ENCODE assay signal across 17 cellular contexts in the genomic region with DNA sequence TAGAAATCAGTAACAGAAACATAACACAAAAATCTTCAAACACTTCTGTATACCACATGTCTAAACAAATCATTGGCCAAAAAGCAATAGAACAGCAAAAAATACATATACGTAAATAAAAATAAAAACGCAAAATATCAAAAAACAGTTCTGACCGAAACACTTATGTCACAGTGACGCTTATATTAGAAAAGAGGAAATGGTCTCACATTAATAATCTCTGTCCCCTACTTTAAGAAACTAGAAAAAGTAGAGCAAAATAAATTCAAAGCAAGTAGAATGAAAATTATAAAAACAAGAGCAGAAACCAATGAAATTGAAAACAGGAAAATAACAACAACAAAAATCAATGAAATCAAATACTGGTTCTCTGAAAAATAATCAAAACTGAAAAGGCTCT. TPM values are rescaled to one million over a fixed set of nuclear protein-coding genes. Genes with fewer than 3 reads are reported as not detected.
DNase-seq lines count a peak whose midpoint lies in the region; ATAC-seq, FAIRE-seq and TF ChIP-seq lines count a peak whose summit lies in the region.
"Had no signal": no experiment of that assay in that cellular context is flagged by ENCODE, and none has a peak within 500 bp of the region (broad histone marks: within the 10 kb centered on the region; RNA-seq: fewer than 3 reads in every experiment).

No MANE protein-coding gene starts in this region.

- no peak overlapping the region for H3K23ac ChIP-seq in trophoblast cell (ENCODE audit: low read length)

- H3K4me3 Mint-ChIP-seq in endodermal cell = no peak overlapping the region
- peak overlapping the region; percentile 58 for H3K4me3 Mint-ChIP-seq in stimulated activated memory B cell treated with anti-CD40 and anti-IgM and Interleukin-4, amounts not matched to agents 10 μg/mL and 1 μg/mL and 100 μg/mL, for 72 hours
- H3K4me3 Mint-ChIP-seq: GM23338 had no signal

- FAIRE-seq in GM12891 (lab: Jason Lieb, UNC) = no peak
- FAIRE-seq: GM12892 had no signal

- 95 to 100% methylated on average over 1 to 3 of the region's 4 CpGs for whole genome bisulfite sequencing in endodermal cell (ENCODE audit: insufficient coverage in 1 of 2, insufficient read length in 1 of 2), 2 experiments
- WGBS in trophoblast cell (ENCODE audit: extremely low coverage, insufficient coverage, insufficient read length) = 100% methylated on average over 2 of the region's 4 CpGs

- TF ChIP-seq POLR2A in GM12891 (IDR thresholded peaks at IDR 0.05; ENCODE audit: low read depth, low read length) = no peak

- peaks cover 7% of the 10 kb centered on the region for H3K36me3 Mint-ChIP-seq in endodermal cell (ENCODE audit: low read depth)
- peaks cover 18% of the 10 kb centered on the region for H3K36me3 Mint-ChIP-seq in stimulated activated memory B cell treated with anti-CD40 and anti-IgM and Interleukin-4, amounts not matched to agents 10 μg/mL and 1 μg/mL and 100 μg/mL, for 72 hours

- no peak overlapping the region for H2BK120ac ChIP-seq in trophoblast cell (ENCODE audit: insufficient read depth, low read length, poor library complexity)

- H3K27ac Mint-ChIP-seq in endodermal cell = peak overlapping the region; percentile 38
- peak overlapping the region; percentile 75 for H3K27ac Mint-ChIP-seq in stimulated activated memory B cell treated with anti-CD40 and anti-IgM and Interleukin-4, amounts not matched to agents 10 μg/mL and 1 μg/mL and 100 μg/mL, for 72 hours
- H3K27ac Mint-ChIP-seq: GM23338 had no signal

- H3K4me2 ChIP-seq in OCI-LY3 (ENCODE audit: low read length) (peak overlapping the region; percentile 69), trophoblast cell (ENCODE audit: low read length) (no peak overlapping the region)
- H3K4me2 ChIP-seq: GM23338 had no signal

- H3K18ac ChIP-seq in trophoblast cell (ENCODE audit: low read length) = no peak overlapping the region

- H2AFZ ChIP-seq in OCI-LY3 (ENCODE audit: low read depth, low read length) (no peak overlapping the region), trophoblast cell (ENCODE audit: insufficient read depth, low read length, poor library complexity) (no peak overlapping the region)
- H2AFZ ChIP-seq: GM23338 had no signal

- no peak overlapping the region for H4K91ac ChIP-seq in trophoblast cell (ENCODE audit: low read depth, low read length)

- peaks cover 13% of the 10 kb centered on the region for H3K4me1 Mint-ChIP-seq in endodermal cell
- H3K4me1 Mint-ChIP-seq in stimulated activated memory B cell treated with anti-CD40 and anti-IgM and Interleukin-4, amounts not matched to agents 10 μg/mL and 1 μg/mL and 100 μg/mL, for 72 hours = peaks cover 86% of the 10 kb centered on the region

- no peak overlapping the region for H3K14ac ChIP-seq in trophoblast cell (ENCODE audit: low read length)

- H3K79me1 ChIP-seq in trophoblast cell (ENCODE audit: low read length) = no peaks in the 10 kb centered on the region

- intact Hi-C loops in dorsolateral prefrontal cortex (cut with DNase I) = no loop called here

- no peak overlapping the region for H3K4ac ChIP-seq in trophoblast cell (ENCODE audit: low read depth, low read length)

- peaks cover 88% of the 10 kb centered on the region for H4K20me1 ChIP-seq in OCI-LY3 (ENCODE audit: insufficient read depth, low read length)

- H3K27me3 ChIP-seq in OCI-LY3 (ENCODE audit: low read depth, low read length) (no peaks in the 10 kb centered on the region), endodermal cell (ENCODE audit: control insufficient read depth, insufficient read depth, low read length, poor library complexity, severe bottlenecking) (no peaks in the 10 kb centered on the region), trophoblast cell (ENCODE audit: insufficient read depth, low read length) (no peaks in the 10 kb centered on the region), dorsolateral prefrontal cortex (no peaks in the 10 kb centered on the region)

- no peak overlapping the region for H2BK12ac ChIP-seq in trophoblast cell (ENCODE audit: low read length)

- H4K12ac ChIP-seq in trophoblast cell (ENCODE audit: low read depth, low read length) = no peak overlapping the region

- H3K79me2 ChIP-seq in OCI-LY3 (ENCODE audit: low read length) = peaks cover 100% of the 10 kb centered on the region
- H3K79me2 ChIP-seq in trophoblast cell (ENCODE audit: control insufficient read depth, insufficient read depth, low read length, poor library complexity) = peaks cover 4% of the 10 kb centered on the region

- H3K9me3 Mint-ChIP-seq in endodermal cell = peaks cover 3% of the 10 kb centered on the region
- H3K9me3 Mint-ChIP-seq in stimulated activated memory B cell treated with anti-CD40 and anti-IgM and Interleukin-4, amounts not matched to agents 10 μg/mL and 1 μg/mL and 100 μg/mL, for 72 hours = no peaks in the 10 kb centered on the region
- H3K9me3 Mint-ChIP-seq: CD8-positive, alpha-beta memory T cell; GM23338 had no signal

- H2BK5ac ChIP-seq in trophoblast cell (ENCODE audit: low read depth, low read length, poor library complexity) = no peak overlapping the region

- no peak overlapping the region for H4K8ac ChIP-seq in trophoblast cell (ENCODE audit: low read depth, low read length)

- no peaks in the 10 kb centered on the region for H3K27me3 Mint-ChIP-seq in endodermal cell (ENCODE audit: insufficient read depth)
- no peaks in the 10 kb centered on the region for H3K27me3 Mint-ChIP-seq in stimulated activated memory B cell treated with anti-CD40 and anti-IgM and Interleukin-4, amounts not matched to agents 10 μg/mL and 1 μg/mL and 100 μg/mL, for 72 hours
- H3K27me3 Mint-ChIP-seq: CD8-positive, alpha-beta memory T cell had no signal

- H3K36me3 ChIP-seq in OCI-LY3 (replicated peaks; ENCODE audit: low read depth, low read length) (peaks cover 5% of the 10 kb centered on the region), endodermal cell (ENCODE audit: control insufficient read depth, insufficient read depth, low read length) (no peaks in the 10 kb centered on the region), trophoblast cell (ENCODE audit: control insufficient read depth in 1 of 2, insufficient read depth in 2 of 2, low read length in 2 of 2) (no peaks in the 10 kb centered on the region)

- peak overlapping the region; percentile 57 for H3K4me3 ChIP-seq in OCI-LY3 (ENCODE audit: low read length)
- H3K4me3 ChIP-seq in endodermal cell (ENCODE audit: low read length) = no peak overlapping the region
- H3K4me3 ChIP-seq in trophoblast cell (ENCODE audit: low read depth, low read length) = no peak overlapping the region
- H3K4me3 ChIP-seq in dorsolateral prefrontal cortex = no peak overlapping the region
- H3K4me3 ChIP-seq: GM23338 had no signal

- H3K9me3 ChIP-seq in OCI-LY3 (ENCODE audit: insufficient read depth, low read length) (no peaks in the 10 kb centered on the region), endodermal cell (ENCODE audit: control insufficient read depth, low read length) (no peaks in the 10 kb centered on the region), trophoblast cell (ENCODE audit: insufficient read depth, low read depth, low read length) (no peaks in the 10 kb centered on the region)

- H3K4me1 ChIP-seq in OCI-LY3 (ENCODE audit: low read length) (peaks cover 66% of the 10 kb centered on the region), endodermal cell (ENCODE audit: control insufficient read depth, insufficient read depth, low read length) (peaks cover 3% of the 10 kb centered on the region), trophoblast cell (ENCODE audit: control insufficient read depth in 1 of 2, insufficient read depth in 2 of 2, low read length in 2 of 2) (peaks cover 7 to 9% of the 10 kb centered on the region in 2 experiments)

- TF ChIP-seq CTCF in OCI-LY3 (IDR thresholded peaks at IDR 0.05; ENCODE audit: low read depth, low read length) = no peak
- TF ChIP-seq CTCF in endodermal cell (conservative IDR thresholded peaks at IDR 0.05) = no peak
- TF ChIP-seq CTCF in dorsolateral prefrontal cortex (IDR thresholded peaks at IDR 0.05 in 54 of 56, conservative IDR thresholded peaks at IDR 0.05 in 2 of 56; ENCODE audit: low read depth in 1 of 56, partially characterized antibody in 56 of 56) = no peak

- no peak for ATAC-seq in stimulated activated memory B cell treated with anti-CD40 and anti-IgM and Interleukin-4, amounts not matched to agents 10 μg/mL and 1 μg/mL and 100 μg/mL, for 72 hours
- ATAC-seq: GM23338 had no signal

- H2AK5ac ChIP-seq in trophoblast cell (ENCODE audit: low read length) = no peak overlapping the region

- peak overlapping the region; percentile 54 for H3K27ac ChIP-seq in OCI-LY3 (ENCODE audit: low read length)
- no peak overlapping the region for H3K27ac ChIP-seq in endodermal cell (ENCODE audit: low read depth, low read length)
- H3K27ac ChIP-seq in trophoblast cell (ENCODE audit: low read depth, low read length) = no peak overlapping the region
- no peak overlapping the region for H3K27ac ChIP-seq in dorsolateral prefrontal cortex

- H3K9ac ChIP-seq in OCI-LY3 (ENCODE audit: low read length) (peak overlapping the region; percentile 16), endodermal cell (ENCODE audit: extremely low read depth, low read length, poor library complexity, severe bottlenecking) (no peak overlapping the region), trophoblast cell (ENCODE audit: low read length) (no peak overlapping the region)

- no peak for DNase-seq in GM12891 (ENCODE audit: insufficient read length, low spot score)
- no peak for DNase-seq in endodermal cell
- DNase-seq in trophoblast cell = no peak
- no peak for DNase-seq in dorsolateral prefrontal cortex
- no peak for DNase-seq in occipital lobe (lab: John Stamatoyannopoulos, UW)
- DNase-seq: CD8-positive, alpha-beta memory T cell; DND-41; GDM1; NCI-H146; NCI-H2081; NCI-H510A treated with DMSO at 0.1 percent for 48 hours; OCI-M1; SIG-M5 had no signal

TF ChIP-seq in GM12891, 5 proteins besides CTCF, POLR2A, EP300 and RAD21:
- no peak for TF ChIP-seq TAF1 (IDR thresholded peaks at IDR 0.05; ENCODE audit: low read depth, low read length)
- TF ChIP-seq POU2F2 (IDR thresholded peaks at IDR 0.05; ENCODE audit: low read depth, low read length) = no peak
- TF ChIP-seq POLR2AphosphoS5 (IDR thresholded peaks at IDR 0.05; ENCODE audit: low read depth, low read length) = no peak
- peak; percentile 85 for TF ChIP-seq SPI1 (IDR thresholded peaks at IDR 0.05; ENCODE audit: low read depth, low read length)
- TF ChIP-seq PAX5 (IDR thresholded peaks at IDR 0.05; ENCODE audit: insufficient read depth, low read length, severe bottlenecking) = no peak

RNA-seq across cellular contexts. Expression of gene TMEM131, which starts 41.9 kb away (rescaled TPM):
- 22.4 TPM for polyA plus RNA-seq in GM12891 (2012; ENCODE audit: low read depth, missing spikeins)
- total RNA-seq in endodermal cell = 10 to 100 TPM; 39.0 to 43.0 TPM
- polyA plus RNA-seq in endodermal cell (2013, experiment 1 of 2) = 30.6 TPM
- polyA plus RNA-seq in endodermal cell (2013, experiment 2 of 2) = 28.4 TPM
- polyA plus RNA-seq in trophoblast cell (2013) = 32.3 and 32.6 TPM in 2 replicates
- 10 to 100 TPM; 31.4 to 58.3 (median 45.6) TPM for total RNA-seq in dorsolateral prefrontal cortex
- 42.9 TPM for total RNA-seq in occipital lobe
